15 cellular contexts compared by ENCODE assay signal in genomic region chr3:149588909-149589308, GRCh38.
DNase-seq lines count a peak whose midpoint lies in the region; ATAC-seq, FAIRE-seq and TF ChIP-seq lines count a peak whose summit lies in the region.
"Had no signal": no experiment of that assay in that cellular context is flagged by ENCODE, and none has a peak within 500 bp of the region (broad histone marks: within the 10 kb centered on the region; RNA-seq: fewer than 3 reads in every experiment).

No MANE protein-coding gene starts in this region.

- TF ChIP-seq POLR2A in sigmoid colon (IDR thresholded peaks at IDR 0.05), result no peak
- no peak for TF ChIP-seq POLR2A in GM12891 (IDR thresholded peaks at IDR 0.05; ENCODE audit: low read depth, low read length)

- H3K4me1 ChIP-seq in HAP-1 (peaks cover 47% of the 10 kb centered on the region), fibroblast of lung (ENCODE audit: control insufficient read depth, extremely low read depth, insufficient read depth, low read length) (peaks cover 16% of the 10 kb centered on the region), sigmoid colon (peaks cover 0 to 88% (median 64%) of the 10 kb centered on the region in 4 donors)
- H3K4me1 ChIP-seq: colonic mucosa had no signal

- no peak for TF ChIP-seq EP300 in sigmoid colon (IDR thresholded peaks at IDR 0.05)

- POLR2A ChIA-PET in RWPE1 (lab: Yijun Ruan, JAX; ENCODE audit: low non-redundant PET), result no interaction called here

- CTCF ChIA-PET in RWPE1 (lab: Yijun Ruan, JAX), result interaction anchor here (0.6 to 1.0 kb wide), 2 partner anchors 20 to 1177 kb away, joined by 3 to 4 read pairs; no protein-coding TSS in a partner anchor

- H3K9me3 ChIP-seq in HAP-1, result no peaks in the 10 kb centered on the region
- H3K9me3 ChIP-seq in fibroblast of lung (ENCODE audit: control insufficient read depth, insufficient read depth, low read depth, low read length), result no peaks in the 10 kb centered on the region
- H3K9me3 ChIP-seq in sigmoid colon, result no peaks in the 10 kb centered on the region
- H3K9me3 ChIP-seq: colonic mucosa had no signal

- no peaks in the 10 kb centered on the region for H3K36me3 ChIP-seq in HAP-1 (replicated peaks)
- H3K36me3 ChIP-seq in fibroblast of lung (ENCODE audit: control insufficient read depth, insufficient read depth, low read length), result no peaks in the 10 kb centered on the region
- H3K36me3 ChIP-seq in sigmoid colon, result no peaks in the 10 kb centered on the region
- H3K36me3 ChIP-seq: colonic mucosa had no signal

- TF ChIP-seq CTCF in RWPE1 (conservative IDR thresholded peaks at IDR 0.05; ENCODE audit: low read depth) (no peak), fibroblast of lung (conservative IDR thresholded peaks at IDR 0.05 in 1 of 2, IDR thresholded peaks at IDR 0.05 in 1 of 2; ENCODE audit: low read depth in 1 of 2, low read length in 2 of 2) (no peak), sigmoid colon (IDR thresholded peaks at IDR 0.05) (no peak)

- H3K27ac Mint-ChIP-seq in stimulated activated naive CD8-positive, alpha-beta T cell treated with anti-CD3 and anti-CD28 coated beads, Interleukin-15, amount 100 ng/mL, for 72 hours, result no peak overlapping the region
- H3K27ac Mint-ChIP-seq: CD14-positive monocyte had no signal

- H3K27me3 ChIP-seq in HAP-1 (ENCODE audit: low read depth) (no peaks in the 10 kb centered on the region), fibroblast of lung (ENCODE audit: control insufficient read depth, insufficient read depth, low read length) (no peaks in the 10 kb centered on the region), sigmoid colon (no peaks in the 10 kb centered on the region)
- H3K27me3 ChIP-seq: colonic mucosa had no signal

- intact Hi-C loops in sigmoid colon (cut with DNase I), result no loop called here

- H3K9me3 Mint-ChIP-seq in stimulated activated naive CD8-positive, alpha-beta T cell treated with anti-CD3 and anti-CD28 coated beads, Interleukin-15, amount 100 ng/mL, for 72 hours, result no peaks in the 10 kb centered on the region
- H3K9me3 Mint-ChIP-seq: CD14-positive monocyte had no signal

- in situ Hi-C loops in HAP-1 (cut with MboI; ENCODE audit: low sequenced_read_pairs), result no loop called here

- no peaks in the 10 kb centered on the region for H4K20me1 ChIP-seq in fibroblast of lung (ENCODE audit: control insufficient read depth, extremely low read depth, insufficient read depth, low read length)

- ATAC-seq in HG03135 (IDR thresholded peaks at IDR 0.05; ENCODE audit: unreplicated experiment), result no peak
- ATAC-seq in stimulated activated naive CD8-positive, alpha-beta T cell treated with anti-CD3 and anti-CD28 coated beads, Interleukin-15, amount 100 ng/mL, for 72 hours, result no peak
- ATAC-seq: activated CD4-positive, CD25-positive, alpha-beta regulatory T cell treated with anti-CD3 and anti-CD28 coated beads, Interleukin-2, amount 50 U/mL, for 24 hours had no signal

- no peak overlapping the region for H3K9ac ChIP-seq in fibroblast of lung (ENCODE audit: insufficient read depth, low read length)

- DNase-seq in HAP-1 (ENCODE audit: low spot score in 2 of 2) (peak; percentile 28 to 42), RWPE1 (ENCODE audit: low spot score) (no peak), fibroblast of lung (ENCODE audit: low read depth in 2 of 2) (no peak), sigmoid colon (no peak), GM19238 (ENCODE audit: insufficient read length, low spot score) (no peak), GM12891 (ENCODE audit: insufficient read length, low spot score) (no peak)
- DNase-seq in stimulated activated naive CD8-positive, alpha-beta T cell treated with anti-CD3 and anti-CD28 coated beads, Interleukin-15, amount 100 ng/mL, for 72 hours, result no peak
- DNase-seq: colonic mucosa; Karpas-422; NCI-H1694 treated with DMSO at 0.1 percent for 48 hours; stimulated activated naive CD4-positive, alpha-beta T cell had no signal

- H3K27me3 Mint-ChIP-seq in stimulated activated naive CD8-positive, alpha-beta T cell treated with anti-CD3 and anti-CD28 coated beads, Interleukin-15, amount 100 ng/mL, for 72 hours, result peaks cover 18% of the 10 kb centered on the region

- H2AFZ ChIP-seq in fibroblast of lung (ENCODE audit: low read length), result no peak overlapping the region

- no peaks in the 10 kb centered on the region for H3K4me1 Mint-ChIP-seq in stimulated activated naive CD8-positive, alpha-beta T cell treated with anti-CD3 and anti-CD28 coated beads, Interleukin-15, amount 100 ng/mL, for 72 hours

- H3K79me2 ChIP-seq in fibroblast of lung (ENCODE audit: control insufficient read depth, insufficient read depth, low read length), result peaks cover 53% of the 10 kb centered on the region

- H3K4me3 Mint-ChIP-seq in stimulated activated naive CD8-positive, alpha-beta T cell treated with anti-CD3 and anti-CD28 coated beads, Interleukin-15, amount 100 ng/mL, for 72 hours, result no peak overlapping the region

- WGBS in sigmoid colon, 2 donors, result 24 to 64% methylated on average over 4 of the region's 4 CpGs

- no peak for FAIRE-seq in GM12891 (lab: Jason Lieb, UNC)

- H3K4me3 ChIP-seq in HAP-1 (no peak overlapping the region), fibroblast of lung (replicated peaks in 1 of 4; ENCODE audit: control extremely low read depth in 1 of 4, insufficient read depth in 1 of 4, low read depth in 3 of 4, low read length in 4 of 4) (no peak overlapping the region), sigmoid colon (no peak overlapping the region)
- H3K4me3 ChIP-seq: colonic mucosa had no signal

- peak overlapping the region; percentile 58 for H3K27ac ChIP-seq in RWPE1
- peak overlapping the region; percentile 33 for H3K27ac ChIP-seq in fibroblast of lung (ENCODE audit: insufficient read depth, low read length)
- peak overlapping the region in 3 of 4 donors; percentile 17 to 44 (median 38) for H3K27ac ChIP-seq in sigmoid colon
- H3K27ac ChIP-seq: colonic mucosa, HL-60 had no signal

- peak overlapping the region; percentile 62 for H3K4me2 ChIP-seq in fibroblast of lung (ENCODE audit: extremely low read depth, insufficient read depth, low read length)

TF ChIP-seq in GM12891, 5 proteins besides CTCF, POLR2A, EP300 and RAD21:
- TF ChIP-seq PAX5 (IDR thresholded peaks at IDR 0.05; ENCODE audit: insufficient read depth, low read length, severe bottlenecking) (no peak), TAF1 (IDR thresholded peaks at IDR 0.05; ENCODE audit: low read depth, low read length) (no peak), POU2F2 (IDR thresholded peaks at IDR 0.05; ENCODE audit: low read depth, low read length) (no peak), POLR2AphosphoS5 (IDR thresholded peaks at IDR 0.05; ENCODE audit: low read depth, low read length) (no peak), SPI1 (IDR thresholded peaks at IDR 0.05; ENCODE audit: low read depth, low read length) (no peak)

Comparison
In these comparisons a context has a peak if more than half of its experiments do, and no peak if none do; other contexts are left out.
1. DNase-seq: peak in HAP-1 (2 of 2); none in RWPE1 (single experiment), fibroblast of lung (0 of 2), sigmoid colon (single experiment), GM19238 (single experiment), GM12891 (single experiment) and stimulated activated naive CD8-positive, alpha-beta T cell treated with anti-CD3 and anti-CD28 coated beads, Interleukin-15, amount 100 ng/mL, for 72 hours (0 of 2).
2. Peak in every context shown above with its lines, with median percentiles within 50 percentile points of each other: H3K27ac ChIP-seq.